In the genomic region with DNA sequence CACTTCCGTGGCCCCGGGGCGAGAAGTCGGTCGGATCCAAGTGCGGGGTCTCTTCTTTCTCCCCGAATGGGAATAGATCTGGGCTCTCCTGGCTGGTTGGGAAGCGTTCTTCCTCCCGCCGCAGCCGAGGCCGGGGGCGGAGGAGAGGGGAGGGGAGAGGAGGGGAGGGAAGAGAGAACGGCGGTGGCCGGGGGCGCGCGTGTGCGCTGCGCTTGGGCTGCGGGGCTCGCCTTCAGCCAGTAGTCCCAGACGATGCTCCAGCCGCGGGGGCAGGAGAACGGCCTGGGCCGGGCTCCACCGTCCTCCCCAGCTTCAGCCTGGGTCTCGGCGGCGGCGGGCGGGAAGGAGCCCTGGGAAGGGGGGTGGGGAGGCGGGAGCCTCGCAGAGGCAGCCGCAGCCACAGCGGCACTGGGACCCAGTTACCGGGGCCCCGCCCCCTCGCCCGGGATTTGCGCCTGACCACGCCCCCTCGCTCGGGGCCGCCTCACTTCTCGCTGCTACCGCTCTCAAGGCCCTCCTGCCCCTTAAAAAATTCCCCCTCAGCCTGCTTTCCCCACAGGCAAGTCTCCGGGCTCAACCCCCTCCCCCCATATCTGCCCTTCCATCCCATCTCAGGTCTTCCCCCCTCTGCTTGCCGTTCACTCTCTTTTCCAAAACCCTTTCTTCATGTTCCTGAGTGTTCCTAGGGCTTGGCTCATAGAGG, we compare ENCODE assay signal across 7 cellular contexts. TPM values are rescaled to one million over a fixed set of nuclear protein-coding genes. Genes with fewer than 3 reads are reported as not detected.
DNase-seq lines count a peak whose midpoint lies in the region; ATAC-seq and TF ChIP-seq lines count a peak whose summit lies in the region.

TSS of gene FGD1 (minus strand) at position 421 of the 703 bp plus-strand sequence. CDS start 802 bp downstream, outside the sequence.

- H3K27ac ChIP-seq in epithelial cell of prostate, result peak within 1 kb of the TSS; percentile 10

- DNase-seq in GM19238 (ENCODE audit: insufficient read length, low spot score) (peak; percentile 27), NCI-H2227 treated with DMSO at 0.1 percent for 48 hours (lab: John Stamatoyannopoulos, UW) (peak; percentile 62), epithelial cell of prostate (ENCODE audit: low read depth, low spot score) (no peak), mesothelial cell of epicardium (ENCODE audit: low spot score in 2 of 2, unreplicated experiment in 2 of 2) (peak; percentile 66 to 80)
- peak; percentile 71 for DNase-seq in activated CD8-positive, alpha-beta memory T cell treated with anti-CD3 and anti-CD28 coated beads for 24 hours
- peak; percentile 0 to 23 for DNase-seq in stimulated activated CD8-positive, alpha-beta memory T cell treated with anti-CD3 and anti-CD28 coated beads, Interleukin-7, amount 100 ng/mL, for 4 hours (ENCODE audit: low read depth in 2 of 2)

- peaks cover 27% of the 10 kb centered on the region for H3K4me1 Mint-ChIP-seq in mesothelial cell of epicardium

- no peak for TF ChIP-seq CTCF in mesothelial cell of epicardium (IDR thresholded peaks at IDR 0.05; ENCODE audit: unreplicated experiment)

- H3K36me3 Mint-ChIP-seq in mesothelial cell of epicardium, result peaks cover 2% of the 10 kb centered on the region

- H3K27me3 Mint-ChIP-seq in mesothelial cell of epicardium (ENCODE audit: low read depth), result no peaks in the 10 kb centered on the region

- ATAC-seq in GM18861 (IDR thresholded peaks at IDR 0.05; ENCODE audit: unreplicated experiment), result no peak

- H3K9me3 Mint-ChIP-seq in mesothelial cell of epicardium, result peaks cover 28% of the 10 kb centered on the region

- peak within 1 kb of the TSS; percentile 88 for H3K4me3 Mint-ChIP-seq in mesothelial cell of epicardium

- peak within 1 kb of the TSS; percentile 91 for H3K27ac Mint-ChIP-seq in mesothelial cell of epicardium

RNA-seq across cellular contexts. Expression of gene FGD1, which starts in this region (rescaled TPM):
- 38.4 to 39.9 TPM (median 39.1 TPM) in 3 replicates for total RNA-seq in mesothelial cell of epicardium
